In genomic region chr11:113789675-113790320, GRCh38 we compare ENCODE assay signal across 2 cellular contexts.
TF ChIP-seq lines count a peak whose summit lies in the region.

No MANE protein-coding gene starts in this region.

TF ChIP-seq in GM23338, 12 proteins besides CTCF, POLR2A, EP300 and RAD21:
- TF ChIP-seq JUNB (IDR thresholded peaks at IDR 0.05; ENCODE audit: unreplicated experiment) (no peak), POLR2AphosphoS5 (IDR thresholded peaks at IDR 0.05; ENCODE audit: low read depth) (no peak), EZH2phosphoT487 (IDR thresholded peaks at IDR 0.05; ENCODE audit: unreplicated experiment) (no peak), ZNF462 (CRISPR knock-in tag; IDR thresholded peaks at IDR 0.05) (no peak), CREB1 (CRISPR knock-in tag; IDR thresholded peaks at IDR 0.05; ENCODE audit: low read depth) (no peak), EZH2 (IDR thresholded peaks at IDR 0.05; ENCODE audit: low read depth, unreplicated experiment) (no peak), ETS1 (IDR thresholded peaks at IDR 0.05) (no peak), ZNF114 (CRISPR knock-in tag; IDR thresholded peaks at IDR 0.05) (no peak), STAT1 (IDR thresholded peaks at IDR 0.05; ENCODE audit: unreplicated experiment) (no peak), NANOG (IDR thresholded peaks at IDR 0.05; ENCODE audit: borderline replicate concordance) (no peak), ZNF331 (CRISPR knock-in tag; IDR thresholded peaks at IDR 0.05; ENCODE audit: low read depth) (no peak), REST (IDR thresholded peaks at IDR 0.05; ENCODE audit: unreplicated experiment) (no peak)

TF ChIP-seq in K562, 482 proteins besides CTCF, POLR2A, EP300 and RAD21:
- TF ChIP-seq TAF15 (IDR thresholded peaks at IDR 0.05; ENCODE audit: low read depth, low read length) (no peak), KLF16 (IDR thresholded peaks at IDR 0.05) (no peak), RREB1 (CRISPR knock-in tag; IDR thresholded peaks at IDR 0.05) (no peak)
TF ChIP-seq in K562: peak in this region for 0.
